In the genomic region with DNA sequence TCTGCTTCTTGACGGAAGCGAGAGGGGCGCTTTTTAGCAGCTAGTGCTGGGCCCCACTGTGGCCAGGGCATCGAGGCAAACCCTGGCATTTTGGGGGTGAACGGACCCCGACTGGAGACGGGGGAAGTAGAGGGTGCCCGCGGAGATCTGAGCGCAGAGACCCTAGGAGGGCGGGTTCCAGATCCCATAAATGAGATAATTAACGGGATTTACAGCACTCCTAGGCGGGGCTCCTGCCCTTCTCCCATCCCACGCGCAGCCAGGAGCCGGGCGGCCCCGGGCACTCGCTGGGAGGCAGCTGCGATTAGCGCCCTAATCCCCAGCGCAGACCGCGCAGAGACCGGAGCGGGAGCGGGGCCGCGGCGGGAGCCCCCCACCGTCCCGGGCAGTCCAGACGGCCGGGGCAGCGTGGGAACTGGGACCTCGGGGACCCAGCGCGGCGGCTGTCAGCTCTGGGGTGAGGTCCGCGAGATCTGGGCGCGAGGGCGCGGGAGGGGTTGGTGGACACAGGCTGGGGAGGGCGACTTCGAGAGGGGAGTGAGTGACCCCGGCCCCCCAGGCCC, we compare ENCODE assay signal across 8 cellular contexts.
DNase-seq lines count a peak whose midpoint lies in the region; ATAC-seq and FAIRE-seq lines count a peak whose summit lies in the region.

No MANE protein-coding gene starts in this region.

- H3K27ac Mint-ChIP-seq in activated naive CD4-positive, alpha-beta T cell treated with anti-CD3 and anti-CD28 coated beads, Interleukin-2, amount 10 ng/mL, durations not matched to agents 7 days and 5 days, result no peak overlapping the region
- no peak overlapping the region for H3K27ac Mint-ChIP-seq in memory B cell

- peak overlapping the region; percentile 40 for H3K4me3 Mint-ChIP-seq in activated naive CD4-positive, alpha-beta T cell treated with anti-CD3 and anti-CD28 coated beads, Interleukin-2, amount 10 ng/mL, durations not matched to agents 7 days and 5 days
- peak overlapping the region; percentile 49 for H3K4me3 Mint-ChIP-seq in memory B cell

- H3K9me3 Mint-ChIP-seq in activated naive CD4-positive, alpha-beta T cell treated with anti-CD3 and anti-CD28 coated beads, Interleukin-2, amount 10 ng/mL, durations not matched to agents 7 days and 5 days, result no peaks in the 10 kb centered on the region
- no peaks in the 10 kb centered on the region for H3K9me3 Mint-ChIP-seq in memory B cell

- ATAC-seq in memory B cell (ENCODE audit: low read depth) (no peak), HG02798 (IDR thresholded peaks at IDR 0.05; ENCODE audit: poor library complexity, unreplicated experiment) (no peak)

- peaks cover 7% of the 10 kb centered on the region for H3K4me1 Mint-ChIP-seq in activated naive CD4-positive, alpha-beta T cell treated with anti-CD3 and anti-CD28 coated beads, Interleukin-2, amount 10 ng/mL, durations not matched to agents 7 days and 5 days
- H3K4me1 Mint-ChIP-seq in memory B cell, result peaks cover 5% of the 10 kb centered on the region

- H3K27me3 Mint-ChIP-seq in activated naive CD4-positive, alpha-beta T cell treated with anti-CD3 and anti-CD28 coated beads, Interleukin-2, amount 10 ng/mL, durations not matched to agents 7 days and 5 days, result peaks cover 86% of the 10 kb centered on the region
- H3K27me3 Mint-ChIP-seq in memory B cell, result peaks cover 14% of the 10 kb centered on the region

- H3K27ac ChIP-seq in caudate nucleus (ENCODE audit: low read depth, low read length), result peak overlapping the region; percentile 78

- DNase-seq in activated naive CD4-positive, alpha-beta T cell treated with anti-CD3 and anti-CD28 coated beads, Interleukin-2, amount 10 ng/mL, durations not matched to agents 7 days and 5 days, result no peak
- DNase-seq in activated naive CD4-positive, alpha-beta T cell treated with anti-CD3 and anti-CD28 coated beads, Interleukin-2, amount 50 U/mL, for 16 hours, result no peak
- DNase-seq in caudate nucleus (lab: John Stamatoyannopoulos, UW) (no peak), memory B cell (ENCODE audit: low spot score in 2 of 2) (peak in 1 of 2 donors; percentile 13), urothelium cell line (ENCODE audit: low spot score) (no peak), COR-L47 (lab: John Stamatoyannopoulos, UW) (no peak)
- no peak for DNase-seq in stimulated activated CD4-positive, alpha-beta T cell treated with anti-CD3 and anti-CD28 coated beads, Interleukin-12 subunit alpha, Interleukin-12 subunit beta, amount 100 ng/mL, for 4 hours

- peak; percentile 17 for FAIRE-seq in urothelium cell line (lab: Jason Lieb, UNC)

- no peaks in the 10 kb centered on the region for H3K36me3 Mint-ChIP-seq in activated naive CD4-positive, alpha-beta T cell treated with anti-CD3 and anti-CD28 coated beads, Interleukin-2, amount 10 ng/mL, durations not matched to agents 7 days and 5 days
- H3K36me3 Mint-ChIP-seq in memory B cell, result no peaks in the 10 kb centered on the region

- CTCF ChIA-PET in activated naive CD4-positive, alpha-beta T cell treated with anti-CD3 and anti-CD28 coated beads, Interleukin-2, amount 10 ng/mL, durations not matched to agents 7 days and 5 days (lab: Charles Lee), result interaction anchor here (1.1 kb wide), 1 partner anchor 16 kb away, joined by 3 read pairs; no protein-coding TSS in a partner anchor
